ENCODE assay signal across 17 cellular contexts in genomic region chr16:88500255-88500661, GRCh38.
"Had no signal": no experiment of that assay in that cellular context is flagged by ENCODE, and none has a peak within 500 bp of the region (broad histone marks: within the 10 kb centered on the region; RNA-seq: fewer than 3 reads in every experiment).

No MANE protein-coding gene starts in this region.

- H3K27me3 Mint-ChIP-seq: activated CD4-positive, alpha-beta memory T cell treated with anti-CD3 and anti-CD28 coated beads, Interleukin-2, amount 10 ng/mL, durations not matched to agents 7 days and 5 days; activated CD4-positive, alpha-beta T cell treated with anti-CD3 and anti-CD28 coated beads for 36 hours; activated naive CD8-positive, alpha-beta T cell treated with anti-CD3 and anti-CD28 coated beads for 36 hours; stimulated activated memory B cell treated with anti-CD40 and anti-IgM and Interleukin-4, amounts not matched to agents 10 μg/mL and 1 μg/mL and 100 μg/mL, for 72 hours had no signal

- DNase-seq: activated CD4-positive, alpha-beta memory T cell treated with anti-CD3 and anti-CD28 coated beads, Interleukin-2, amount 10 ng/mL, durations not matched to agents 7 days and 5 days; activated CD4-positive, alpha-beta T cell treated with anti-CD3 and anti-CD28 coated beads for 36 hours; activated gamma-delta T cell treated with Interleukin-2 at 50 U/mL for 16 hours; activated naive CD8-positive, alpha-beta T cell treated with anti-CD3 and anti-CD28 coated beads for 36 hours; activated T-cell treated with anti-CD3 and anti-CD28 coated beads, Interleukin-2, amount 50 U/mL, for 48 hours; colonic mucosa; gastrocnemius medialis; kidney glomerular epithelial cell; mucosa of descending colon; substantia nigra; T-helper 1 cell; trophoblast cell; WERI-Rb-1 had no signal

- H3K27me3 ChIP-seq: colonic mucosa, gastrocnemius medialis had no signal

- H3K27ac ChIP-seq: colonic mucosa, epithelial cell of prostate, gastrocnemius medialis, WERI-Rb-1 had no signal

- H3K9me3 Mint-ChIP-seq: activated CD4-positive, alpha-beta memory T cell treated with anti-CD3 and anti-CD28 coated beads, Interleukin-2, amount 10 ng/mL, durations not matched to agents 7 days and 5 days; activated naive CD8-positive, alpha-beta T cell treated with anti-CD3 and anti-CD28 coated beads for 36 hours; nephron; stimulated activated memory B cell treated with anti-CD40 and anti-IgM and Interleukin-4, amounts not matched to agents 10 μg/mL and 1 μg/mL and 100 μg/mL, for 72 hours had no signal

- H3K9me3 ChIP-seq: colonic mucosa, gastrocnemius medialis, mucosa of descending colon had no signal

- H3K27ac Mint-ChIP-seq: activated CD4-positive, alpha-beta memory T cell treated with anti-CD3 and anti-CD28 coated beads, Interleukin-2, amount 10 ng/mL, durations not matched to agents 7 days and 5 days; activated CD4-positive, alpha-beta T cell treated with anti-CD3 and anti-CD28 coated beads for 36 hours; activated naive CD8-positive, alpha-beta T cell treated with anti-CD3 and anti-CD28 coated beads for 36 hours; nephron; stimulated activated memory B cell treated with anti-CD40 and anti-IgM and Interleukin-4, amounts not matched to agents 10 μg/mL and 1 μg/mL and 100 μg/mL, for 72 hours had no signal

- H3K4me3 Mint-ChIP-seq: activated CD4-positive, alpha-beta memory T cell treated with anti-CD3 and anti-CD28 coated beads, Interleukin-2, amount 10 ng/mL, durations not matched to agents 7 days and 5 days; activated CD4-positive, alpha-beta T cell treated with anti-CD3 and anti-CD28 coated beads for 36 hours; activated naive CD8-positive, alpha-beta T cell treated with anti-CD3 and anti-CD28 coated beads for 36 hours; nephron; stimulated activated memory B cell treated with anti-CD40 and anti-IgM and Interleukin-4, amounts not matched to agents 10 μg/mL and 1 μg/mL and 100 μg/mL, for 72 hours had no signal

- H3K4me1 Mint-ChIP-seq: activated CD4-positive, alpha-beta T cell treated with anti-CD3 and anti-CD28 coated beads for 36 hours; activated naive CD8-positive, alpha-beta T cell treated with anti-CD3 and anti-CD28 coated beads for 36 hours; nephron had no signal

- H3K4me3 ChIP-seq: colonic mucosa, mucosa of descending colon, skin epidermis had no signal

- H3K36me3 ChIP-seq: colonic mucosa, gastrocnemius medialis, WERI-Rb-1 had no signal

- H3K4me1 ChIP-seq: colonic mucosa, gastrocnemius medialis had no signal

- ATAC-seq: activated CD4-positive, alpha-beta T cell treated with anti-CD3 and anti-CD28 coated beads for 36 hours; gastrocnemius medialis; mucosa of descending colon had no signal
